Comparison of ENCODE assay signal across 17 cellular contexts in genomic region chr6:91483415-91483814, GRCh38.
DNase-seq lines count a peak whose midpoint lies in the region; ATAC-seq and TF ChIP-seq lines count a peak whose summit lies in the region.
"Had no signal": no experiment of that assay in that cellular context is flagged by ENCODE, and none has a peak within 500 bp of the region (broad histone marks: within the 10 kb centered on the region; RNA-seq: fewer than 3 reads in every experiment).

No MANE protein-coding gene starts in this region.

- no peak overlapping the region for H3K4me3 Mint-ChIP-seq in CD8-positive, alpha-beta T cell
- H3K4me3 Mint-ChIP-seq: activated CD8-positive, alpha-beta T cell treated with anti-CD3 and anti-CD28 coated beads for 36 hours; naive thymus-derived CD8-positive, alpha-beta T cell had no signal

- no peak overlapping the region for H3K27ac Mint-ChIP-seq in CD8-positive, alpha-beta T cell
- H3K27ac Mint-ChIP-seq: activated CD8-positive, alpha-beta T cell treated with anti-CD3 and anti-CD28 coated beads for 36 hours; naive thymus-derived CD8-positive, alpha-beta T cell had no signal

- no peak overlapping the region for H3K27ac ChIP-seq in CD8-positive, alpha-beta T cell (ENCODE audit: low read depth, low read length)
- H3K27ac ChIP-seq in right cardiac atrium (ENCODE audit: low read length) (no peak overlapping the region), right lobe of liver (no peak overlapping the region)

- H3K27me3 ChIP-seq in CD8-positive, alpha-beta T cell (ENCODE audit: insufficient read depth, low read length) = no peaks in the 10 kb centered on the region
- H3K27me3 ChIP-seq in right cardiac atrium (ENCODE audit: control insufficient read depth, insufficient read depth) (no peaks in the 10 kb centered on the region), right lobe of liver (no peaks in the 10 kb centered on the region)

- ATAC-seq in GM18505 (IDR thresholded peaks at IDR 0.05; ENCODE audit: unreplicated experiment) = peak; percentile 54
- peak; percentile 38 for ATAC-seq in GM19467 (IDR thresholded peaks at IDR 0.05; ENCODE audit: unreplicated experiment)
- ATAC-seq in HG02981 (IDR thresholded peaks at IDR 0.05; ENCODE audit: unreplicated experiment) = peak; percentile 35
- ATAC-seq in HG03558 (IDR thresholded peaks at IDR 0.05; ENCODE audit: extremely low read depth, unreplicated experiment) = peak; percentile 26
- no peak for ATAC-seq in CD8-positive, alpha-beta T cell
- no peak for ATAC-seq in right cardiac atrium
- ATAC-seq in right lobe of liver = no peak
- ATAC-seq: activated CD8-positive, alpha-beta T cell treated with anti-CD3 and anti-CD28 coated beads for 36 hours; HCT116; naive thymus-derived CD8-positive, alpha-beta T cell; stimulated activated naive CD8-positive, alpha-beta T cell treated with anti-CD3 and anti-CD28 coated beads, Interleukin-15, Interleukin-2, amounts not matched to agents 100 U/mL and 50 U/mL, for 24 hours had no signal

- no peaks in the 10 kb centered on the region for H3K36me3 Mint-ChIP-seq in CD8-positive, alpha-beta T cell
- H3K36me3 Mint-ChIP-seq: naive thymus-derived CD8-positive, alpha-beta T cell had no signal

- 48% methylated on average over 3 of the region's 3 CpGs for WGBS in right cardiac atrium
- 33% methylated on average over 3 of the region's 3 CpGs for WGBS in right lobe of liver (ENCODE audit: insufficient coverage, low coverage, low lambda C conversion rate, missing lambda C conversion rate)

- no peaks in the 10 kb centered on the region for H3K36me3 ChIP-seq in CD8-positive, alpha-beta T cell (ENCODE audit: insufficient read depth, low read length)
- no peaks in the 10 kb centered on the region for H3K36me3 ChIP-seq in right lobe of liver

- intact Hi-C loops in CD8-positive, alpha-beta T cell (cut with DNase I, micrococcal nuclease) = no loop called here
- intact Hi-C loops in right cardiac atrium (cut with DNase I) (no loop called here), right lobe of liver (cut with DNase I) (no loop called here)

- H3K4me3 ChIP-seq in CD8-positive, alpha-beta T cell (ENCODE audit: low read depth, low read length) = no peak overlapping the region
- no peak overlapping the region for H3K4me3 ChIP-seq in right cardiac atrium (ENCODE audit: low read length)
- H3K4me3 ChIP-seq in right lobe of liver = no peak overlapping the region

- H3K4me1 ChIP-seq in CD8-positive, alpha-beta T cell (ENCODE audit: insufficient read depth, low read length) = no peaks in the 10 kb centered on the region
- H3K4me1 ChIP-seq in right cardiac atrium (ENCODE audit: control insufficient read depth, insufficient read depth, low read length) (no peaks in the 10 kb centered on the region), right lobe of liver (no peaks in the 10 kb centered on the region)

- TF ChIP-seq CTCF in CD8-positive, alpha-beta T cell (IDR thresholded peaks at IDR 0.05) = no peak
- TF ChIP-seq CTCF in right lobe of liver (IDR thresholded peaks at IDR 0.05) = no peak

- H3K4me1 Mint-ChIP-seq in CD8-positive, alpha-beta T cell (ENCODE audit: low read depth) = no peaks in the 10 kb centered on the region
- H3K4me1 Mint-ChIP-seq: naive thymus-derived CD8-positive, alpha-beta T cell had no signal

- POLR2A ChIA-PET in CD8-positive, alpha-beta T cell (lab: Charles Lee) = no interaction called here

- no peaks in the 10 kb centered on the region for H3K9me3 ChIP-seq in CD8-positive, alpha-beta T cell (ENCODE audit: low read length)
- H3K9me3 ChIP-seq in right cardiac atrium (ENCODE audit: control insufficient read depth, low read length) = no peaks in the 10 kb centered on the region
- no peaks in the 10 kb centered on the region for H3K9me3 ChIP-seq in right lobe of liver

- CTCF ChIA-PET in CD8-positive, alpha-beta T cell (lab: Charles Lee) = no interaction called here

- no peaks in the 10 kb centered on the region for H3K27me3 Mint-ChIP-seq in CD8-positive, alpha-beta T cell (ENCODE audit: low read depth)
- H3K27me3 Mint-ChIP-seq: activated CD8-positive, alpha-beta T cell treated with anti-CD3 and anti-CD28 coated beads for 36 hours; naive thymus-derived CD8-positive, alpha-beta T cell had no signal

- TF ChIP-seq POLR2A in GM18505 (IDR thresholded peaks at IDR 0.05; ENCODE audit: borderline replicate concordance, extremely low read depth, insufficient read depth, insufficient read length) = no peak
- TF ChIP-seq POLR2A in right lobe of liver (IDR thresholded peaks at IDR 0.05) = no peak

- H3K9me3 Mint-ChIP-seq in CD8-positive, alpha-beta T cell = peaks cover 2% of the 10 kb centered on the region
- H3K9me3 Mint-ChIP-seq: activated CD8-positive, alpha-beta T cell treated with anti-CD3 and anti-CD28 coated beads for 36 hours had no signal

- no peak for DNase-seq in CD8-positive, alpha-beta T cell
- DNase-seq in right cardiac atrium (no peak), right lobe of liver (no peak), DMS153 (lab: John Stamatoyannopoulos, UW) (no peak)
- DNase-seq: activated CD8-positive, alpha-beta T cell treated with anti-CD3 and anti-CD28 coated beads for 36 hours; left cardiac atrium; naive thymus-derived CD8-positive, alpha-beta T cell; NCI-H1092 treated with DMSO at 0.1 percent for 48 hours; NCI-H524; stimulated activated CD4-positive, alpha-beta T cell treated with anti-CD3 and anti-CD28 coated beads, Interleukin-4, amount 100 ng/mL, for 4 hours; stimulated activated naive CD8-positive, alpha-beta T cell treated with anti-CD3 and anti-CD28 coated beads, Interleukin-15, Interleukin-2, amounts not matched to agents 100 U/mL and 50 U/mL, for 24 hours; T1000 had no signal

Comparison
In these comparisons a context has a peak if more than half of its experiments do, and no peak if none do; other contexts are left out.
1. ATAC-seq: peak in GM18505 (single experiment), GM19467 (single experiment), HG02981 (single experiment) and HG03558 (single experiment); none in CD8-positive, alpha-beta T cell (single experiment), right cardiac atrium (0 of 2) and right lobe of liver (0 of 4).